ENCODE assay signal across 17 cellular contexts in genomic region chr2:149314687-149315086, GRCh38. TPM values are rescaled to one million over a fixed set of nuclear protein-coding genes. Genes with fewer than 3 reads are reported as not detected.
"Had no signal": no experiment of that assay in that cellular context is flagged by ENCODE, and none has a peak within 500 bp of the region (broad histone marks: within the 10 kb centered on the region; RNA-seq: fewer than 3 reads in every experiment).

No MANE protein-coding gene starts in this region.

- H3K27ac Mint-ChIP-seq: activated T-helper 17 cell treated with anti-CD3 and anti-CD28 coated beads, Interleukin-2, amount 50 U/mL, for 72 hours; memory B cell; natural killer cell; stimulated activated naive CD8-positive, alpha-beta T cell treated with anti-CD3 and anti-CD28 coated beads, Interleukin-15, Interleukin-2, amounts not matched to agents 100 ng/mL and 50 ng/mL, for 24 hours had no signal

- H3K27me3 ChIP-seq: right lobe of liver, upper lobe of left lung had no signal

- H3K4me1 Mint-ChIP-seq: activated T-helper 17 cell treated with anti-CD3 and anti-CD28 coated beads, Interleukin-2, amount 50 U/mL, for 72 hours; natural killer cell had no signal

- ATAC-seq: activated T-helper 17 cell treated with anti-CD3 and anti-CD28 coated beads, Interleukin-2, amount 50 U/mL, for 72 hours; foreskin keratinocyte; left ventricle myocardium superior; natural killer cell; right lobe of liver had no signal

- H3K9me3 ChIP-seq: prostate gland, right lobe of liver, upper lobe of left lung had no signal

- H3K4me3 ChIP-seq: prostate gland, right lobe of liver, smooth muscle cell, upper lobe of left lung had no signal

- H3K4me2 ChIP-seq: smooth muscle cell had no signal

- H3K27ac ChIP-seq: foreskin keratinocyte, prostate gland, right lobe of liver, upper lobe of left lung, VCaP had no signal

- H3K4me1 ChIP-seq: prostate gland, right lobe of liver had no signal

- H3K4me3 Mint-ChIP-seq: activated T-helper 17 cell treated with anti-CD3 and anti-CD28 coated beads, Interleukin-2, amount 50 U/mL, for 72 hours; memory B cell; natural killer cell; stimulated activated naive CD8-positive, alpha-beta T cell treated with anti-CD3 and anti-CD28 coated beads, Interleukin-15, Interleukin-2, amounts not matched to agents 100 ng/mL and 50 ng/mL, for 24 hours had no signal

- H3K36me3 Mint-ChIP-seq: memory B cell, natural killer cell had no signal

- H3K9me3 Mint-ChIP-seq: memory B cell had no signal

- DNase-seq: activated CD4-positive, alpha-beta T cell treated with anti-CD3 and anti-CD28 coated beads, Interleukin-2, amount 50 U/mL, for 48 hours; activated naive CD4-positive, alpha-beta T cell treated with Interleukin-2 at 50 U/mL for 16 hours; anterior cingulate cortex; cortex of kidney; effector CD8-positive, alpha-beta T cell; left ventricle myocardium superior; natural killer cell; right lobe of liver; upper lobe of left lung had no signal

- H3K36me3 ChIP-seq: prostate gland, right lobe of liver, upper lobe of left lung had no signal

RNA-seq across cellular contexts. Expression of gene LYPD6, which starts 15.7 kb away (rescaled TPM):
- total RNA-seq: activated T-helper 17 cell treated with anti-CD3 and anti-CD28 coated beads, Interleukin-2, amount 50 U/mL, for 72 hours; natural killer cell; T-helper 1 cell treated with Interleukin-12 subunit alpha and Interleukin-12 subunit beta and Interleukin-4 antibody, amounts not matched to agents 30 ng/mL and 1 ng/mL, for 36 hours had no signal
